Comparison of ENCODE assay signal across 9 cellular contexts in genomic region chr5:149371296-149371962, GRCh38. TPM values are rescaled to one million over a fixed set of nuclear protein-coding genes. Genes with fewer than 3 reads are reported as not detected.
DNase-seq lines count a peak whose midpoint lies in the region; ATAC-seq and TF ChIP-seq lines count a peak whose summit lies in the region.
"Had no signal": no experiment of that assay in that cellular context is flagged by ENCODE, and none has a peak within 500 bp of the region (broad histone marks: within the 10 kb centered on the region; RNA-seq: fewer than 3 reads in every experiment).

No MANE protein-coding gene starts in this region.

- POLR2A ChIA-PET in PC-3 (lab: Charles Lee; ENCODE audit: unreplicated experiment): no interaction called here

- H4K20me1 ChIP-seq in PC-3 (ENCODE audit: low read length): no peaks in the 10 kb centered on the region
- H4K20me1 ChIP-seq in osteoblast (ENCODE audit: insufficient read depth, low read length): no peaks in the 10 kb centered on the region

- ATAC-seq in GM21360 (IDR thresholded peaks at IDR 0.05; ENCODE audit: unreplicated experiment) (peak; percentile 72), PC-3 (peak; percentile 93)

- BruUV-seq in Calu3 (replicated peaks; lab: Mats Ljungman, UMichigan) (no TSS peak), PC-3 (replicated peaks; lab: Mats Ljungman, UMichigan) (no TSS peak)

- H3K9me3 ChIP-seq in PC-3 (ENCODE audit: low read length) (no peaks in the 10 kb centered on the region), osteoblast (ENCODE audit: low read depth, low read length) (no peaks in the 10 kb centered on the region)

- H3K4me1 Mint-ChIP-seq in Calu3 (ENCODE audit: low read depth, unreplicated experiment) (peaks cover 8% of the 10 kb centered on the region), type B pancreatic cell (ENCODE audit: unreplicated experiment) (peaks cover 14% of the 10 kb centered on the region)
- peaks cover 20% of the 10 kb centered on the region for H3K4me1 Mint-ChIP-seq in activated T-cell treated with anti-CD3 and anti-CD28 coated beads, Interleukin-2, amount 50 U/mL, for 24 hours (ENCODE audit: low read depth)

- intact Hi-C loops in Calu3 (cut with micrococcal nuclease; ENCODE audit: unreplicated experiment) (loop anchor here (1.0 kb wide), 1 partner anchor 54 kb away; no protein-coding TSS in a partner anchor), PC-3 (cut with micrococcal nuclease) (loop anchor here (1.0 kb wide), 1 partner anchor 54 kb away; no protein-coding TSS in a partner anchor)

- TF ChIP-seq CTCF in Calu3 (IDR thresholded peaks at IDR 0.05; ENCODE audit: unreplicated experiment) (peak; percentile 94), PC-3 (conservative IDR thresholded peaks at IDR 0.05; ENCODE audit: low read depth, low read length) (peak; percentile 94), fibroblast of mammary gland (conservative IDR thresholded peaks at IDR 0.05; ENCODE audit: control insufficient read depth, insufficient read depth, low read depth, low read length) (peak; percentile 80), osteoblast (IDR thresholded peaks at IDR 0.05; ENCODE audit: extremely low read depth, low read depth, low read length) (peak; percentile 89), type B pancreatic cell (conservative IDR thresholded peaks at IDR 0.05) (peak; percentile 79)

- no peaks in the 10 kb centered on the region for H3K27me3 ChIP-seq in PC-3 (ENCODE audit: low read length)
- H3K27me3 ChIP-seq in osteoblast (ENCODE audit: insufficient read depth, low read length): peaks cover 6% of the 10 kb centered on the region

- H3K4me3 ChIP-seq in PC-3 (ENCODE audit: low read length): no peak overlapping the region
- no peak overlapping the region for H3K4me3 ChIP-seq in fibroblast of mammary gland (ENCODE audit: control insufficient read depth, low read depth, low read length)
- no peak overlapping the region for H3K4me3 ChIP-seq in osteoblast (ENCODE audit: insufficient read depth, low read length)

- no peaks in the 10 kb centered on the region for H3K36me3 ChIP-seq in PC-3 (ENCODE audit: low read depth, low read length)
- H3K36me3 ChIP-seq in osteoblast (ENCODE audit: insufficient read depth, low read length): no peaks in the 10 kb centered on the region

- no peak overlapping the region for H3K9ac ChIP-seq in PC-3 (ENCODE audit: low read length)

- H2AFZ ChIP-seq in PC-3 (ENCODE audit: low read length): no peak overlapping the region
- H2AFZ ChIP-seq in osteoblast (ENCODE audit: low read length): no peak overlapping the region

- H3K4me2 ChIP-seq in PC-3 (ENCODE audit: low read length) (no peak overlapping the region), osteoblast (ENCODE audit: insufficient read depth, low read length) (no peak overlapping the region)

- H3K4me3 Mint-ChIP-seq in Calu3 (ENCODE audit: low read depth, unreplicated experiment): no peak overlapping the region
- H3K4me3 Mint-ChIP-seq in activated T-cell treated with anti-CD3 and anti-CD28 coated beads, Interleukin-2, amount 50 U/mL, for 24 hours: no peak overlapping the region
- H3K4me3 Mint-ChIP-seq in type B pancreatic cell: no peak overlapping the region
- H3K4me3 Mint-ChIP-seq: activated naive CD4-positive, alpha-beta T cell treated with anti-CD3 and anti-CD28 coated beads, Interleukin-2, amount 50 U/mL, for 24 hours had no signal

- H3K27me3 Mint-ChIP-seq in Calu3 (ENCODE audit: unreplicated experiment) (no peaks in the 10 kb centered on the region), type B pancreatic cell (peaks cover 3% of the 10 kb centered on the region)
- no peaks in the 10 kb centered on the region for H3K27me3 Mint-ChIP-seq in activated T-cell treated with anti-CD3 and anti-CD28 coated beads, Interleukin-2, amount 50 U/mL, for 24 hours
- H3K27me3 Mint-ChIP-seq: activated naive CD4-positive, alpha-beta T cell treated with anti-CD3 and anti-CD28 coated beads, Interleukin-2, amount 50 U/mL, for 24 hours had no signal

- no peak overlapping the region for H3K27ac Mint-ChIP-seq in Calu3 (ENCODE audit: unreplicated experiment)
- no peak overlapping the region for H3K27ac Mint-ChIP-seq in activated T-cell treated with anti-CD3 and anti-CD28 coated beads, Interleukin-2, amount 50 U/mL, for 24 hours
- H3K27ac Mint-ChIP-seq in type B pancreatic cell: no peak overlapping the region
- H3K27ac Mint-ChIP-seq: activated naive CD4-positive, alpha-beta T cell treated with anti-CD3 and anti-CD28 coated beads, Interleukin-2, amount 50 U/mL, for 24 hours had no signal

- H3K9me3 Mint-ChIP-seq in Calu3 (ENCODE audit: low read depth, unreplicated experiment) (no peaks in the 10 kb centered on the region), type B pancreatic cell (no peaks in the 10 kb centered on the region)
- no peaks in the 10 kb centered on the region for H3K9me3 Mint-ChIP-seq in activated T-cell treated with anti-CD3 and anti-CD28 coated beads, Interleukin-2, amount 50 U/mL, for 24 hours
- H3K9me3 Mint-ChIP-seq: activated naive CD4-positive, alpha-beta T cell treated with anti-CD3 and anti-CD28 coated beads, Interleukin-2, amount 50 U/mL, for 24 hours had no signal

- no peaks in the 10 kb centered on the region for H3F3A ChIP-seq in PC-3 (ENCODE audit: low read length, unreplicated experiment)

- H3K36me3 Mint-ChIP-seq in Calu3 (ENCODE audit: insufficient read depth, unreplicated experiment): peaks cover 5% of the 10 kb centered on the region
- peaks cover 25% of the 10 kb centered on the region for H3K36me3 Mint-ChIP-seq in activated T-cell treated with anti-CD3 and anti-CD28 coated beads, Interleukin-2, amount 50 U/mL, for 24 hours (ENCODE audit: low read depth)
- H3K36me3 Mint-ChIP-seq in type B pancreatic cell: no peaks in the 10 kb centered on the region
- H3K36me3 Mint-ChIP-seq: activated naive CD4-positive, alpha-beta T cell treated with anti-CD3 and anti-CD28 coated beads, Interleukin-2, amount 50 U/mL, for 24 hours had no signal

- H3K9me2 ChIP-seq in PC-3 (replicated peaks; ENCODE audit: low read length): no peaks in the 10 kb centered on the region

- CTCF ChIA-PET in Calu3 (lab: Charles Lee) (interaction anchor here (1.0 to 1.4 kb wide), 3 partner anchors 14 to 57 kb away, joined by 3 to 8 read pairs (median 6); partner anchors contain the start of gene PCYOX1L), PC-3 (lab: Charles Lee) (interaction anchor here (0.6 to 1.7 kb wide), 6 partner anchors 14 to 248 kb away, joined by 3 to 15 read pairs (median 4); partner anchors contain the start of gene PCYOX1L)

- no peak overlapping the region for H3K27ac ChIP-seq in PC-3 (ENCODE audit: low read length)
- H3K27ac ChIP-seq in osteoblast (ENCODE audit: low read depth, low read length): no peak overlapping the region

- H3K4me1 ChIP-seq in PC-3 (ENCODE audit: insufficient read depth, low read length): no peaks in the 10 kb centered on the region
- H3K4me1 ChIP-seq in osteoblast (ENCODE audit: insufficient read depth, low read length): no peaks in the 10 kb centered on the region

- H3K79me2 ChIP-seq in PC-3 (ENCODE audit: low read length): no peaks in the 10 kb centered on the region
- no peaks in the 10 kb centered on the region for H3K79me2 ChIP-seq in osteoblast (ENCODE audit: insufficient read depth, low read length)

- DNase-seq in Calu3 (peak; percentile 87), HPDE6-E6E7 (ENCODE audit: extremely low spot score) (peak; percentile 73), PC-3 (peak; percentile 83), fibroblast of mammary gland (ENCODE audit: low read depth) (peak; percentile 51), osteoblast (ENCODE audit: insufficient read length, low spot score, missing footprints) (peak; percentile 95), type B pancreatic cell (ENCODE audit: extremely low spot score, unreplicated experiment) (no peak)
- peak; percentile 74 for DNase-seq in activated T-cell treated with anti-CD3 and anti-CD28 coated beads, Interleukin-2, amount 50 U/mL, for 24 hours

RNA-seq across cellular contexts. Expression of gene IL17B, which starts 7.7 kb away (rescaled TPM):
- total RNA-seq in Calu3 (2022): not detected in 2 replicates
- total RNA-seq in PC-3 (2014; rRNA removed): not detected in 2 replicates
- total RNA-seq in osteoblast: 0.29 TPM in 1 of 2 replicates, not detected in the other
- total RNA-seq in type B pancreatic cell (ENCODE audit: low replicate concordance): 0.46 TPM in 1 of 2 replicates, not detected in the other

RNA-seq across cellular contexts. Expression of gene PCYOX1L, which starts 13.6 kb away (rescaled TPM):
- total RNA-seq in Calu3 (2022) (29.2 and 29.9 TPM in 2 replicates), PC-3 (2014; rRNA removed) (11.9 and 12.8 TPM in 2 replicates), osteoblast (4.3 and 4.7 TPM in 2 replicates), type B pancreatic cell (ENCODE audit: low replicate concordance) (8.2 and 18.5 TPM in 2 replicates)

RNA-seq across cellular contexts. Expression of gene GRPEL2, which starts 26.1 kb away (rescaled TPM):
- total RNA-seq in Calu3 (2022): 28.2 and 31.0 TPM in 2 replicates
- total RNA-seq in PC-3 (2014; rRNA removed): 43.8 and 49.4 TPM in 2 replicates
- total RNA-seq in osteoblast: 34.7 and 34.8 TPM in 2 replicates
- total RNA-seq in type B pancreatic cell (ENCODE audit: low replicate concordance): 19.1 and 22.6 TPM in 2 replicates
